8 cellular contexts compared by ENCODE assay signal in genomic region chr2:210476194-210477128, GRCh38. TPM values are rescaled to one million over a fixed set of nuclear protein-coding genes. Genes with fewer than 3 reads are reported as not detected.
DNase-seq lines count a peak whose midpoint lies in the region; ATAC-seq, FAIRE-seq and TF ChIP-seq lines count a peak whose summit lies in the region.

TSS of gene LANCL1 (minus strand) at chr2:210476759. CDS start at chr2:210476396, 363 bp downstream.

- H3K4me1 ChIP-seq in A549 (peaks cover 14% of the 10 kb centered on the region; the same call in 2 of the 3 replicates), breast epithelium (peaks cover 0 to 5% of the 10 kb centered on the region in 2 donors), skeletal muscle tissue (ENCODE audit: control insufficient read depth in 3 of 3, insufficient read depth in 3 of 3, low read length in 3 of 3) (peaks cover 3 to 4% (median 3%) of the 10 kb centered on the region in 3 donors)

- no peak for FAIRE-seq in A549 (lab: Jason Lieb, UNC)

- H3K27ac ChIP-seq in A549 = peak within 1 kb of the TSS; percentile 84 to 94
- H3K27ac ChIP-seq in VCaP = peak within 1 kb of the TSS; percentile 67; the same call in 1 of the 2 replicates
- peak within 1 kb of the TSS; percentile 70 to 81 for H3K27ac ChIP-seq in breast epithelium
- peak within 1 kb of the TSS; percentile 72 for H3K27ac ChIP-seq in skeletal muscle tissue (ENCODE audit: low read depth, low read length)

- H3K4me3 ChIP-seq in A549 (peak within 1 kb of the TSS; percentile 75), breast epithelium (peak within 1 kb of the TSS; percentile 71 to 83 (median 79)), iPS-18c (ENCODE audit: insufficient read depth, low read depth, low read length) (peak within 1 kb of the TSS; percentile 82), skeletal muscle tissue (ENCODE audit: low read length in 3 of 3) (peak within 1 kb of the TSS; percentile 82 to 91 (median 86))

- no peaks in the 10 kb centered on the region for H3K27me3 ChIP-seq in breast epithelium
- no peaks in the 10 kb centered on the region for H3K27me3 ChIP-seq in skeletal muscle tissue (ENCODE audit: control insufficient read depth in 3 of 3, insufficient read depth in 3 of 3, low read length in 3 of 3)

- TF ChIP-seq POLR2A in A549 (IDR thresholded peaks at IDR 0.05; ENCODE audit: low read length) = peak; percentile 82
- peak; percentile 46 for TF ChIP-seq POLR2A in breast epithelium (IDR thresholded peaks at IDR 0.05)

- WGBS in A549 (ENCODE audit: missing lambda C conversion rate) = 2% methylated on average over 35 of the region's 49 CpGs

- POLR2A ChIA-PET in A549 (lab: Yijun Ruan, JAX) = no interaction called here

- TF ChIP-seq CTCF in A549 (IDR thresholded peaks at IDR 0.05) (no peak), VCaP (conservative IDR thresholded peaks at IDR 0.05) (no peak), breast epithelium (IDR thresholded peaks at IDR 0.05) (no peak)

- no peak for TF ChIP-seq RAD21 in A549 (conservative IDR thresholded peaks at IDR 0.05 in 1 of 2, IDR thresholded peaks at IDR 0.05 in 1 of 2)

- ATAC-seq in A549 (peak; percentile 100), GM18861 (IDR thresholded peaks at IDR 0.05; ENCODE audit: unreplicated experiment) (peak; percentile 100), HG03097 (IDR thresholded peaks at IDR 0.05; ENCODE audit: low FRiP score, unreplicated experiment) (peak; percentile 100)

- H3K36me3 ChIP-seq in breast epithelium = no peaks in the 10 kb centered on the region
- peaks cover 4 to 6% (median 5%) of the 10 kb centered on the region in 3 donors for H3K36me3 ChIP-seq in skeletal muscle tissue (ENCODE audit: control insufficient read depth in 3 of 3, insufficient read depth in 3 of 3, low read length in 3 of 3)

- CTCF ChIA-PET in A549 (lab: Yijun Ruan, JAX) = interaction anchor here (1.2 kb wide), 1 partner anchor 27 kb away, joined by 3 read pairs; no protein-coding TSS in a partner anchor

- DNase-seq in A549 (ENCODE audit: low read depth in 1 of 2, low spot score in 1 of 2) = peak; percentile 89 to 91
- DNase-seq in NCI-H2171 treated with DMSO at 0.1 percent for 48 hours (lab: John Stamatoyannopoulos, UW) = peak; percentile 83
- DNase-seq in breast epithelium (ENCODE audit: low spot score in 2 of 2) = peak; percentile 85 to 86

- intact Hi-C loops in breast epithelium (cut with DNase I; ENCODE audit: low total_unique reads) = no loop called here

- no peaks in the 10 kb centered on the region for H3K9me3 ChIP-seq in A549
- no peaks in the 10 kb centered on the region for H3K9me3 ChIP-seq in breast epithelium
- H3K9me3 ChIP-seq in iPS-18c (ENCODE audit: control insufficient read depth, insufficient read depth, low read length) = no peaks in the 10 kb centered on the region
- no peaks in the 10 kb centered on the region for H3K9me3 ChIP-seq in skeletal muscle tissue (ENCODE audit: control insufficient read depth in 3 of 3, low read length in 3 of 3)

- H3K9ac ChIP-seq in skeletal muscle tissue (ENCODE audit: low read depth in 1 of 3, low read length in 3 of 3) = peak within 1 kb of the TSS; percentile 81 to 88 (median 88)

- peak within 1 kb of the TSS; percentile 84 for H3K4me2 ChIP-seq in A549

- no peak for TF ChIP-seq EP300 in A549 (IDR thresholded peaks at IDR 0.05)

TF ChIP-seq in A549, 52 proteins besides CTCF, POLR2A, EP300 and RAD21 (continues in another document):
- no peak for TF ChIP-seq FOXS1 (CRISPR knock-in tag; IDR thresholded peaks at IDR 0.05)
- no peak for TF ChIP-seq CBX2 (IDR thresholded peaks at IDR 0.05; ENCODE audit: borderline replicate concordance, low read depth)
- TF ChIP-seq POLR2AphosphoS2 (conservative IDR thresholded peaks at IDR 0.05; ENCODE audit: low read length) = no peak
- 0 out of 2 replicates have a peak, but pooled peaks have one; percentile 51 for TF ChIP-seq TFCP2L1 (CRISPR knock-in tag; IDR thresholded peaks at IDR 0.05)
- TF ChIP-seq CEBPB (IDR thresholded peaks at IDR 0.05) = no peak
- no peak for TF ChIP-seq GATA3 (IDR thresholded peaks at IDR 0.05; ENCODE audit: borderline replicate concordance)
- peak; percentile 69 for TF ChIP-seq E2F6 (IDR thresholded peaks at IDR 0.05; ENCODE audit: borderline replicate concordance, low read depth)
- no peak for TF ChIP-seq ATOH8 (CRISPR knock-in tag; IDR thresholded peaks at IDR 0.05; ENCODE audit: low read depth)
- no peak for TF ChIP-seq SMC3 (IDR thresholded peaks at IDR 0.05)
- no peak for TF ChIP-seq USF2 (IDR thresholded peaks at IDR 0.05)
- TF ChIP-seq ZFP36 (IDR thresholded peaks at IDR 0.05; ENCODE audit: borderline replicate concordance, partially characterized antibody) = no peak
- TF ChIP-seq BCL3 (IDR thresholded peaks at IDR 0.05) = 0 out of 3 replicates have a peak, but pooled peaks have one; percentile 55
- no peak for TF ChIP-seq NFE2L2 (conservative IDR thresholded peaks at IDR 0.05; ENCODE audit: low read length)
- no peak for TF ChIP-seq PBX3 (IDR thresholded peaks at IDR 0.05)
- no peak for TF ChIP-seq REST (IDR thresholded peaks at IDR 0.05)
- TF ChIP-seq MYC (IDR thresholded peaks at IDR 0.05; ENCODE audit: borderline replicate concordance, low read length) = no peak

RNA-seq across cellular contexts. Expression of gene LANCL1, which starts in this region (rescaled TPM):
- polyA plus RNA-seq in A549 (2011; rRNA removed) (83.7 and 90.4 TPM in 2 replicates), A549 (2017; fragmentation: RNase III; extraction: RNeasy Plus Mini Kit Qiagen cat#74134 plus additional on column Dnase treatment) (26.7 to 30.1 TPM (median 28.1 TPM) in 3 replicates)
- polyA plus RNA-seq in A549 (2012; cell fraction: cytosol; rRNA removed) = 20.6 and 25.8 TPM in 2 replicates
- 14.7 and 20.1 TPM in 2 replicates for polyA plus RNA-seq in A549 (2012; cell fraction: nucleus; rRNA removed)
- 86.8 and 113 TPM in 2 replicates for polyA minus RNA-seq in A549 (2011; rRNA and poly(A)+ RNA removed)
- total RNA-seq in breast epithelium (10 to 100 TPM; 30.5 to 44.2 (median 43.7) TPM), skeletal muscle tissue (33.4 TPM)

Comparison
In these comparisons a context has a peak if more than half of its experiments do, and no peak if none do; other contexts are left out.
1. Peak in every context shown above with its lines: DNase-seq, ATAC-seq, H3K4me3 ChIP-seq and H3K27ac ChIP-seq.